8 cellular contexts compared by ENCODE assay signal in the genomic region with DNA sequence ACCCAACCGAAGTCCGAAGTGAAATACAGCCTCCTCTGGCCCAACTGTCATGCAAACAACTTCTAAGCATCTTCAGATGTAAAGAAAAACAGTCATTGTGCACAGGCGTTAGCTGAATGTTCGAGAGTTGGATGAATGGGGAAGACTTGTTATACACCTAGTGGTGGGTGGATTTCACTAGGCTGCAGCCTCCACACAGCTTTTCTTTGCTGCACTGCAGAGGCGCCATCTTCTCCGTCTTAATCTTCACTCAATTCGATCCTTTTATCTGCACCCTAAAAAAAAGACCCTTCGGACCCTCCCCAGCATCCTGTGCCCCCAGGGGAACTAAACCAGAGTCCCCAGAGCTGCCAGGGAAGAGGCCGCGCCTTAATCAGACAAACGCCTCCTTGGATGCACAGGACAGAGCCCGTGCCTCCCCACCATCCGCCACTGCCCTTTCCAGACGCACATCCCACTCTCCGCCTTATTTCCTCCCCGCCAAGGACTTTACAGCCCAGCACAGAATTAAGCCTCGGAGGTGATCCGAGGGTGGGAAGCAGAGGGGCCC. TPM values are rescaled to one million over a fixed set of nuclear protein-coding genes. Genes with fewer than 3 reads are reported as not detected.
A peak's percentile ranks its signal among the peaks of the same experiment; 100 is the strongest.
DNase-seq lines count a peak whose midpoint lies in the region; ATAC-seq, FAIRE-seq and TF ChIP-seq lines count a peak whose summit lies in the region.

No MANE protein-coding gene starts in this region.

- H3K4me1 Mint-ChIP-seq in mesothelial cell of epicardium: peaks cover 48% of the 10 kb centered on the region
- peaks cover 26% of the 10 kb centered on the region for H3K4me1 Mint-ChIP-seq in stimulated activated memory B cell treated with anti-CD40 and anti-IgM and Interleukin-4, amounts not matched to agents 10 μg/mL and 1 μg/mL and 100 μg/mL, for 72 hours

- DNase-seq in A172 (ENCODE audit: low spot score) (peak; percentile 66), GM18507 (ENCODE audit: extremely low spot score, insufficient read length, low read depth) (peak; percentile 20), NCI-H226 (peak; percentile 57), epidermal melanocyte (ENCODE audit: insufficient read length, low spot score) (peak; percentile 61), mesothelial cell of epicardium (ENCODE audit: low spot score in 2 of 2, unreplicated experiment in 2 of 2) (peak in 1 of 2 experiments; percentile 56)
- DNase-seq in activated CD4-positive, alpha-beta T cell treated with anti-CD3 and anti-CD28 coated beads, Interleukin-2, amount 50 U/mL, for 4 hours: peak; percentile 21 to 37

- ATAC-seq in HG03139 (IDR thresholded peaks at IDR 0.05; ENCODE audit: unreplicated experiment): peak; percentile 40
- peak; percentile 78 for ATAC-seq in stimulated activated memory B cell treated with anti-CD40 and anti-IgM and Interleukin-4, amounts not matched to agents 10 μg/mL and 1 μg/mL and 100 μg/mL, for 72 hours

- no peaks in the 10 kb centered on the region for H3K36me3 Mint-ChIP-seq in mesothelial cell of epicardium
- H3K36me3 Mint-ChIP-seq in stimulated activated memory B cell treated with anti-CD40 and anti-IgM and Interleukin-4, amounts not matched to agents 10 μg/mL and 1 μg/mL and 100 μg/mL, for 72 hours: no peaks in the 10 kb centered on the region

- peak; percentile 33 for TF ChIP-seq CTCF in mesothelial cell of epicardium (IDR thresholded peaks at IDR 0.05; ENCODE audit: unreplicated experiment)

- H3K27me3 Mint-ChIP-seq in mesothelial cell of epicardium (ENCODE audit: low read depth): peaks cover 2% of the 10 kb centered on the region
- peaks cover 19% of the 10 kb centered on the region for H3K27me3 Mint-ChIP-seq in stimulated activated memory B cell treated with anti-CD40 and anti-IgM and Interleukin-4, amounts not matched to agents 10 μg/mL and 1 μg/mL and 100 μg/mL, for 72 hours

- peak overlapping the region; percentile 95 for H3K27ac Mint-ChIP-seq in mesothelial cell of epicardium
- H3K27ac Mint-ChIP-seq in stimulated activated memory B cell treated with anti-CD40 and anti-IgM and Interleukin-4, amounts not matched to agents 10 μg/mL and 1 μg/mL and 100 μg/mL, for 72 hours: peak overlapping the region; percentile 86

- peak overlapping the region; percentile 90 for H3K4me3 Mint-ChIP-seq in mesothelial cell of epicardium
- peak overlapping the region; percentile 95 for H3K4me3 Mint-ChIP-seq in stimulated activated memory B cell treated with anti-CD40 and anti-IgM and Interleukin-4, amounts not matched to agents 10 μg/mL and 1 μg/mL and 100 μg/mL, for 72 hours

- peak; percentile 76 for FAIRE-seq in GM18507 (lab: Jason Lieb, UNC)

- no peaks in the 10 kb centered on the region for H3K9me3 Mint-ChIP-seq in mesothelial cell of epicardium
- no peaks in the 10 kb centered on the region for H3K9me3 Mint-ChIP-seq in stimulated activated memory B cell treated with anti-CD40 and anti-IgM and Interleukin-4, amounts not matched to agents 10 μg/mL and 1 μg/mL and 100 μg/mL, for 72 hours

RNA-seq across cellular contexts. Expression of a gene that starts 1.4 kb away (rescaled TPM):
- total RNA-seq in A172 (2014; rRNA removed; shearing (Covaris generic)): 337 and 367 TPM in 2 replicates
- total RNA-seq in mesothelial cell of epicardium: 489 to 500 TPM (median 495 TPM) in 3 replicates
